ENCODE assay signal across 24 cellular contexts in the genomic region with DNA sequence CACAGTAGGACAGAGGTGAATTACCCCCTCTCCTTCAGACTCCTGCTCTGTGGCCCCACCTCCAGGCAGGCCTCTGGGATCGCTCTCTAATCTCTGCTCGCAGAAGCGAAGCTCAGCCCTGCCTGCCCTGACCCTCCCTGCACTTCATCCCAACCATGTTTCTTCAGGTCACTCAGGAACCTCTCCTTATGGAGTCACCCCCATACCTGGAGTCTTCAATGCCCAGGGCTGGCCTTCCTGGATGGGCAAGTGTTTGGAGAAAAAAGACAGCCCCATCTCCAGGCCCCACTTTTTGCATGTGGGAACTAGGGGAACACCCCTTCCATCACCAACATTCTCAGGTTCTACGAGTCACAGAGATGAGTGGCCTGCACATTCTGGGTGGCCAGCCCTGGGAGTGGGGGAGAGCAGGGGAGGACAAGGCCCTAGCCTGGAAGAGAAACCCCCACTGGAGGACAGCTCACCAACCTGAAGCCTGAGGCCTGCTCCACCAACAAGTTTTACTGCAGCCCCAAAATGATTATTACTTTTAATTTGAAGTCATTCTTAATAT.
"Had no signal": no experiment of that assay in that cellular context is flagged by ENCODE, and none has a peak within 500 bp of the region (broad histone marks: within the 10 kb centered on the region; RNA-seq: fewer than 3 reads in every experiment).

No MANE protein-coding gene starts in this region.

- DNase-seq: colonic mucosa; effector memory CD4-positive, alpha-beta T cell; heart right ventricle; kidney glomerular epithelial cell; mesenchymal stem cell; naive B cell; ovary; small intestine; stimulated activated CD4-positive, alpha-beta T cell treated with anti-CD3 and anti-CD28 coated beads, Interleukin-12 subunit alpha, Interleukin-12 subunit beta, amount 100 ng/mL, for 4 hours; stimulated activated CD4-positive, alpha-beta T cell treated with anti-CD3 and anti-CD28 coated beads, Interleukin-1b, Interleukin-23, amount 100 ng/mL, for 48 hours; stimulated activated CD4-positive, alpha-beta T cell treated with anti-CD3 and anti-CD28 coated beads, Interleukin-4, amount 100 ng/mL, for 1 hour; stimulated activated CD8-positive, alpha-beta memory T cell treated with anti-CD3 and anti-CD28 coated beads, Interleukin-4, amount 100 ng/mL, for 48 hours; stimulated activated naive CD4-positive, alpha-beta T cell; stimulated activated naive CD8-positive, alpha-beta T cell treated with anti-CD3 and anti-CD28 coated beads, Interleukin-15, amount 100 ng/mL, for 72 hours; transverse colon; uterus had no signal

- H3K36me3 ChIP-seq: colonic mucosa, esophagus muscularis mucosa, gastroesophageal sphincter, heart right ventricle, neural progenitor cell, ovary, right lobe of liver, suprapubic skin, transverse colon, upper lobe of right lung, uterus had no signal

- H3K4me1 ChIP-seq: colonic mucosa, esophagus muscularis mucosa, foreskin keratinocyte, gastroesophageal sphincter, heart right ventricle, right lobe of liver, transverse colon, upper lobe of right lung, uterus had no signal

- H3K27ac ChIP-seq: colonic mucosa, esophagus muscularis mucosa, foreskin keratinocyte, gastroesophageal sphincter, heart right ventricle, neural progenitor cell, ovary, right lobe of liver, suprapubic skin, transverse colon, upper lobe of right lung, uterus had no signal

- H3K4me3 ChIP-seq: colonic mucosa, esophagus muscularis mucosa, gastroesophageal sphincter, heart right ventricle, mucosa of descending colon, neural progenitor cell, ovary, right lobe of liver, suprapubic skin, transverse colon, upper lobe of right lung, uterus had no signal

- H3K27me3 ChIP-seq: colonic mucosa, neural progenitor cell, ovary, right lobe of liver, uterus had no signal

- ATAC-seq: foreskin keratinocyte, gastroesophageal sphincter, heart right ventricle, mucosa of descending colon, upper lobe of right lung had no signal

- H3K9me3 ChIP-seq: colonic mucosa, esophagus muscularis mucosa, gastroesophageal sphincter, heart right ventricle, mucosa of descending colon, ovary, right lobe of liver, suprapubic skin, transverse colon, upper lobe of right lung, uterus had no signal
